In the genomic region with DNA sequence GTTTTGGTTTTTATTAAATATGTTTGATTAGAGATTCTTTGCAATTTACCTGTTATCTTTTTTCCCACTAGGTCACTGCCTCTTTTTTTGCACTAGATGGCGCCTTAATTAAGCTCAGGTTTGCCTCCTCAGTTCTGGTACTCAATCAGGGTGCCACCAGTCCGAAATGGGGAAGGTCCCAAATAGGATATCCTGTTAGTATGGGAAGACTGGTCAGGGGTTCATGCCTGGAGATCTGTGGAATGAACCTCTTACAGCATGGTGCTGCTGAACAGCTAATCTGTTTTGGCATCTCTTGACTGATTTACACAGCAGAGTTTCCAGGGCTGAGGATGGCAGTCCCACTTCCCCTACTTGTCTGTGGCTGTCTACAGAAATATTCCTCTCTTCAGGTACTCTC, we compare ENCODE assay signal across 8 cellular contexts. TPM values are rescaled to one million over a fixed set of nuclear protein-coding genes. Genes with fewer than 3 reads are reported as not detected.
DNase-seq lines count a peak whose midpoint lies in the region; ATAC-seq, FAIRE-seq and TF ChIP-seq lines count a peak whose summit lies in the region.

No MANE protein-coding gene starts in this region.

- TF ChIP-seq RAD21 in A549 (conservative IDR thresholded peaks at IDR 0.05 in 1 of 2, IDR thresholded peaks at IDR 0.05 in 1 of 2) = peak; percentile 73 to 77

- CTCF ChIA-PET in A549 (lab: Yijun Ruan, JAX) = interaction anchor here (0.7 to 2.0 kb wide), 11 partner anchors 9 to 54 kb away, joined by 3 to 37 read pairs (median 6); no protein-coding TSS in a partner anchor

- ATAC-seq in A549 (peak in 1 of 2 experiments; percentile 61; a peak in 2 of 6 replicates), gastrocnemius medialis (no peak)

- peak; percentile 96 for FAIRE-seq in A549 (lab: Jason Lieb, UNC)

- no peak overlapping the region for H3K4me3 ChIP-seq in A549
- H3K4me3 ChIP-seq in gastrocnemius medialis = no peak overlapping the region

- H3K36me3 ChIP-seq in gastrocnemius medialis = no peaks in the 10 kb centered on the region

- H3K4me2 ChIP-seq in A549 = no peak overlapping the region

- no peaks in the 10 kb centered on the region for H3K27me3 ChIP-seq in gastrocnemius medialis

- WGBS in A549 (ENCODE audit: missing lambda C conversion rate) = 7% methylated on average over 2 of the region's 2 CpGs

- TF ChIP-seq POLR2A in A549 (IDR thresholded peaks at IDR 0.05; ENCODE audit: low read length) = no peak
- no peak for TF ChIP-seq POLR2A in gastrocnemius medialis (IDR thresholded peaks at IDR 0.05)

- DNase-seq in A549 (ENCODE audit: low read depth in 1 of 2, low spot score in 1 of 2) (peak in 1 of 2 experiments; percentile 46), GM10266 (ENCODE audit: extremely low spot score) (peak; percentile 6), NCI-H69 (lab: John Stamatoyannopoulos, UW) (peak; percentile 1), dermis blood vessel endothelial cell (peak; percentile 55), gastrocnemius medialis (no peak), DMS79 (lab: John Stamatoyannopoulos, UW) (no peak), NCI-H146 treated with DMSO at 0.1 percent for 48 hours (lab: John Stamatoyannopoulos, UW; ENCODE audit: unreplicated experiment) (no peak)
- DNase-seq in activated CD4-positive, CD25-positive, alpha-beta regulatory T cell (lab: John Stamatoyannopoulos, UW) = no peak

- intact Hi-C loops in gastrocnemius medialis (cut with DNase I; ENCODE audit: low total_unique reads) = loop anchor here (2.0 kb wide), 1 partner anchor 118 kb away; no protein-coding TSS in a partner anchor

- in situ Hi-C loops in gastrocnemius medialis (cut with MboI; ENCODE audit: low sequenced_read_pairs in 4 of 4) = no loop called here

- TF ChIP-seq EP300 in A549 (IDR thresholded peaks at IDR 0.05) = no peak

- H3K27ac ChIP-seq in A549 (no peak overlapping the region), gastrocnemius medialis (no peak overlapping the region)

- POLR2A ChIA-PET in A549 (lab: Yijun Ruan, JAX) = no interaction called here

- TF ChIP-seq CTCF in A549 (IDR thresholded peaks at IDR 0.05) (peak; percentile 60), GM10266 (IDR thresholded peaks at IDR 0.05; ENCODE audit: control insufficient read depth, insufficient read depth, low read depth, missing control alignments) (peak; percentile 43), gastrocnemius medialis (IDR thresholded peaks at IDR 0.05 in 4 of 5, conservative IDR thresholded peaks at IDR 0.05 in 1 of 5) (peak in 3 of 5 experiments; percentile 16 to 46 (median 30))

- H3K4me1 ChIP-seq in A549 (no peaks in the 10 kb centered on the region), gastrocnemius medialis (no peaks in the 10 kb centered on the region)

- H3K9me3 ChIP-seq in A549 (no peaks in the 10 kb centered on the region), gastrocnemius medialis (no peaks in the 10 kb centered on the region)

TF ChIP-seq in A549, 52 proteins besides CTCF, POLR2A, EP300 and RAD21:
- TF ChIP-seq MAFK (IDR thresholded peaks at IDR 0.05; ENCODE audit: partially characterized antibody) (no peak), SMC3 (IDR thresholded peaks at IDR 0.05) (peak; percentile 78), HEYL (CRISPR knock-in tag; IDR thresholded peaks at IDR 0.05) (no peak), ATOH8 (CRISPR knock-in tag; IDR thresholded peaks at IDR 0.05; ENCODE audit: low read depth) (no peak), POLR2AphosphoS2 (conservative IDR thresholded peaks at IDR 0.05; ENCODE audit: low read length) (no peak), EHMT2 (IDR thresholded peaks at IDR 0.05; ENCODE audit: low read depth) (no peak), E2F6 (IDR thresholded peaks at IDR 0.05; ENCODE audit: borderline replicate concordance, low read depth) (no peak), ZFP36 (IDR thresholded peaks at IDR 0.05; ENCODE audit: borderline replicate concordance, partially characterized antibody) (no peak), KDM1A (IDR thresholded peaks at IDR 0.05; ENCODE audit: low read depth) (no peak)

RNA-seq across cellular contexts. Expression of gene VSIG1, which starts 24.2 kb away (rescaled TPM):
- polyA plus RNA-seq in A549 (2011; rRNA removed) = 1.2 and 1.3 TPM in 2 replicates
- polyA plus RNA-seq in A549 (2012; cell fraction: cytosol; rRNA removed) = 0.07 and 0.12 TPM in 2 replicates
- 0.08 and 0.22 TPM in 2 replicates for polyA plus RNA-seq in A549 (2012; cell fraction: nucleus; rRNA removed)
- 0.09 to 0.17 TPM (median 0.11 TPM) in 3 replicates for polyA plus RNA-seq in A549 (2017; fragmentation: RNase III; extraction: RNeasy Plus Mini Kit Qiagen cat#74134 plus additional on column Dnase treatment)
- polyA minus RNA-seq in A549 (2011; rRNA and poly(A)+ RNA removed) = 1.2 and 2.8 TPM in 2 replicates
- total RNA-seq in dermis blood vessel endothelial cell = 0.51 and 0.65 TPM in 2 replicates
- not detected for total RNA-seq in gastrocnemius medialis

RNA-seq across cellular contexts. Expression of gene TEX13B, which starts 38.5 kb away (rescaled TPM):
- polyA plus RNA-seq in A549 (2011; rRNA removed) = not detected in 2 replicates
- not detected in 2 replicates for polyA plus RNA-seq in A549 (2012; cell fraction: cytosol; rRNA removed)
- polyA plus RNA-seq in A549 (2012; cell fraction: nucleus; rRNA removed) = 0.07 TPM in 1 of 2 replicates, not detected in the other
- polyA plus RNA-seq in A549 (2017; fragmentation: RNase III; extraction: RNeasy Plus Mini Kit Qiagen cat#74134 plus additional on column Dnase treatment) = not detected in 3 replicates
- polyA minus RNA-seq in A549 (2011; rRNA and poly(A)+ RNA removed) = not detected in 2 replicates
- total RNA-seq in dermis blood vessel endothelial cell = not detected in 2 replicates
- total RNA-seq in gastrocnemius medialis = not detected

Comparison
In these comparisons a context has a peak if more than half of its experiments do, and no peak if none do; other contexts are left out.
1. DNase-seq: peak in GM10266 (single experiment), NCI-H69 (single experiment) and dermis blood vessel endothelial cell (single experiment); none in gastrocnemius medialis (0 of 2), activated CD4-positive, CD25-positive, alpha-beta regulatory T cell (0 of 4), DMS79 (single experiment) and NCI-H146 treated with DMSO at 0.1 percent for 48 hours (single experiment).
2. Peak in every context shown above with its lines, with median percentiles within 50 percentile points of each other: CTCF ChIP-seq.